Comparison of ENCODE assay signal across 10 cellular contexts in the genomic region with DNA sequence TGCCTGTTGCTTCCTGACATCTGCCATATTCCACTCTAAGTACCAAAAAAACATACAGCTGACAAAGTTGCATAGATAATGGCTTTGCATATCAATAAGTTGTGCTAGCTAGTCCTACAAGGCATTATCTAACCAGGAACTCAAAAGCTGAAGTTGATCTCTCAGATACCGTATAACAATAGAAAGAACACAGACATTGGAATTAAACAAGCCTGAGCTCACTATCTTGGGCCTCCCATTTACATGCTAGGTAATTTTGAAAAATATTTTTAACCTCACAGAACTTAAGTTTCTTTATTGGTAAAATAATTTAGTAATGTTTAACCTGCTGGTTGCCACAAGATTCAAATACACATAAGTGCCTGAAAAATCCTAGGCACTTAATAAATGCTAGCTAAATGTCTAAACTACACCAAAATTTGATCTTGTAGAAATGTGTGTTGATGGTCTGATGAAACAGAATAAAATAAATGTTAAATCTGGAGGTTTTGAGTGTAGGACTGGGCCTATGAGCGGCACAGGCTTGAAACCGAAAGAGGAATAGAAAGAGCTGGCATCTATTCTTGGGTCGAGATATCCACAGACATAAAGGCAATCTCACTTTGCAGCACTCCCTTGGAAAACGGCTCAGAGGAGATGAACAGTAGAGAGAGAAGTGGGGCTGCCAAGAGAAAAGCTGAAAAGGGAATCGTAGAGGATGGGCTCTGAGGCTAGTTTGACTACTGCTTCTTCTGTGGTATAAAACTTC. TPM values are rescaled to one million over a fixed set of nuclear protein-coding genes. Genes with fewer than 3 reads are reported as not detected.
DNase-seq lines count a peak whose midpoint lies in the region; ATAC-seq and TF ChIP-seq lines count a peak whose summit lies in the region.
"Had no signal": no experiment of that assay in that cellular context is flagged by ENCODE, and none has a peak within 500 bp of the region (broad histone marks: within the 10 kb centered on the region; RNA-seq: fewer than 3 reads in every experiment).

No MANE protein-coding gene starts in this region.

- no peak overlapping the region for H3K4me3 ChIP-seq in right lobe of liver

- DNase-seq in NOMO-1 treated with DMSO at 0.1 percent for 48 hours (lab: John Stamatoyannopoulos, UW; ENCODE audit: unreplicated experiment) (peak; percentile 87), kidney tubule cell (ENCODE audit: low spot score) (no peak), GM13977 (ENCODE audit: low spot score) (no peak), right lobe of liver (no peak)
- no peak for DNase-seq in stimulated activated CD4-positive, alpha-beta T cell treated with anti-CD3 and anti-CD28 coated beads, Interleukin-2, amount 100 ng/mL, for 48 hours
- DNase-seq: BE2C had no signal

- intact Hi-C loops in right lobe of liver (cut with DNase I) = no loop called here

- no peaks in the 10 kb centered on the region for H3K27me3 ChIP-seq in right lobe of liver
- H3K27me3 ChIP-seq: BE2C had no signal

- H3K27ac ChIP-seq in right lobe of liver = no peak overlapping the region

- peak; percentile 90 for ATAC-seq in GM18498 (IDR thresholded peaks at IDR 0.05; ENCODE audit: unreplicated experiment)
- peak; percentile 93 for ATAC-seq in GM19463 (IDR thresholded peaks at IDR 0.05; ENCODE audit: unreplicated experiment)
- ATAC-seq in HG03025 (IDR thresholded peaks at IDR 0.05; ENCODE audit: low FRiP score, unreplicated experiment) = peak; percentile 79
- no peak for ATAC-seq in right lobe of liver
- ATAC-seq: Panc1 had no signal

- in situ Hi-C loops in GM13977 (cut with MboI; ENCODE audit: low pct_unique_long_range_greater_than_20kb, low sequenced_read_pairs, unreplicated experiment) = no loop called here

- 60% methylated on average over 6 of the region's 6 CpGs for WGBS in right lobe of liver (ENCODE audit: insufficient coverage, low coverage, low lambda C conversion rate, missing lambda C conversion rate)

- no peaks in the 10 kb centered on the region for H3K36me3 ChIP-seq in right lobe of liver
- H3K36me3 ChIP-seq: BE2C had no signal

- no peak for TF ChIP-seq POLR2A in right lobe of liver (IDR thresholded peaks at IDR 0.05)

- no peaks in the 10 kb centered on the region for H3K4me1 ChIP-seq in right lobe of liver
- H3K4me1 ChIP-seq: BE2C had no signal

- H3K9me3 ChIP-seq in right lobe of liver = no peaks in the 10 kb centered on the region
- H3K9me3 ChIP-seq: BE2C had no signal

- TF ChIP-seq CTCF in GM13977 (IDR thresholded peaks at IDR 0.05; ENCODE audit: extremely low read depth, insufficient read depth, missing control alignments) (no peak), right lobe of liver (IDR thresholded peaks at IDR 0.05) (no peak)

RNA-seq across cellular contexts. Expression of a gene that starts 30.0 kb away (rescaled TPM):
- 10 to 100 TPM; 12.5 to 22.1 (median 20.3) TPM for total RNA-seq in right lobe of liver

Comparison
In these comparisons a context has a peak if more than half of its experiments do, and no peak if none do; other contexts are left out.
1. ATAC-seq: peak in GM18498 (single experiment), GM19463 (single experiment) and HG03025 (single experiment); none in right lobe of liver (0 of 4).